In genomic region chr19:21496876-21497275, GRCh38 we compare ENCODE assay signal across 1 cellular context.
TF ChIP-seq lines count a peak whose summit lies in the region.

No MANE protein-coding gene starts in this region.

TF ChIP-seq in HepG2, 621 proteins besides CTCF, POLR2A, EP300 and RAD21:
- TF ChIP-seq ZNF280D (CRISPR knock-in tag; IDR thresholded peaks at IDR 0.05) (no peak), ZNF550 (CRISPR knock-in tag; IDR thresholded peaks at IDR 0.05; ENCODE audit: borderline replicate concordance) (no peak), ZSCAN25 (CRISPR knock-in tag; IDR thresholded peaks at IDR 0.05) (no peak), CEBPB (IDR thresholded peaks at IDR 0.05; ENCODE audit: borderline replicate concordance, low read depth, low read length) (peak; percentile 0; the same call in 1 of the 2 replicates), ZNF878 (CRISPR knock-in tag; IDR thresholded peaks at IDR 0.05) (no peak), DNMT3B (CRISPR knock-in tag; conservative IDR thresholded peaks at IDR 0.05) (no peak), ZNF503 (CRISPR knock-in tag; IDR thresholded peaks at IDR 0.05) (no peak)
